ENCODE assay signal across 2 cellular contexts in genomic region chr17:19433240-19433639, GRCh38.
TF ChIP-seq lines count a peak whose summit lies in the region.

No MANE protein-coding gene starts in this region.

TF ChIP-seq in HEK293, 187 proteins besides CTCF, POLR2A, EP300 and RAD21 (continued from another document):
- TF ChIP-seq ZIC2 (tag by site-specific recombination; IDR thresholded peaks at IDR 0.05) (0 out of 2 replicates have a peak, but pooled peaks have one; percentile 33), ZFHX2 (tag by site-specific recombination; conservative IDR thresholded peaks at IDR 0.05) (no peak), GLI4 (tag by site-specific recombination; IDR thresholded peaks at IDR 0.05) (no peak)

TF ChIP-seq in WTC11, 78 proteins besides CTCF, POLR2A, EP300 and RAD21 (continued from another document):
- TF ChIP-seq FOXJ3 (CRISPR knock-in tag; IDR thresholded peaks at IDR 0.05; ENCODE audit: borderline replicate concordance) (no peak), ZNF671 (CRISPR knock-in tag; IDR thresholded peaks at IDR 0.05) (no peak)
